1 cellular context compared by ENCODE assay signal in genomic region chr12:54379401-54380201, GRCh38.
TF ChIP-seq lines count a peak whose summit lies in the region.

No MANE protein-coding gene starts in this region.

TF ChIP-seq in HepG2, 621 proteins besides CTCF, POLR2A, EP300 and RAD21 (continued from another document and continues in another):
- TF ChIP-seq TFDP2 (CRISPR knock-in tag; IDR thresholded peaks at IDR 0.05): peak; percentile 39
- TF ChIP-seq PITX1 (CRISPR knock-in tag; IDR thresholded peaks at IDR 0.05): 0 out of 2 replicates have a peak, but pooled peaks have one; percentile 60
- no peak; the same call in 1 of the 2 replicates for TF ChIP-seq CHD4 (IDR thresholded peaks at IDR 0.05; ENCODE audit: borderline replicate concordance, low read length)
- TF ChIP-seq ZBTB39 (CRISPR knock-in tag; IDR thresholded peaks at IDR 0.05): no peak
- no peak for TF ChIP-seq ZNF18 (CRISPR knock-in tag; IDR thresholded peaks at IDR 0.05; ENCODE audit: insufficient replicate concordance)
- no peak for TF ChIP-seq PHF20 (CRISPR knock-in tag; IDR thresholded peaks at IDR 0.05)
- TF ChIP-seq EZH2 (conservative IDR thresholded peaks at IDR 0.05; ENCODE audit: low read depth, low read length): no peak
- no peak for TF ChIP-seq DNMT1 (CRISPR knock-in tag; IDR thresholded peaks at IDR 0.05)
- no peak for TF ChIP-seq KLF9 (CRISPR knock-in tag; IDR thresholded peaks at IDR 0.05; ENCODE audit: low read depth)
- no peak for TF ChIP-seq IRX3 (CRISPR knock-in tag; IDR thresholded peaks at IDR 0.05; ENCODE audit: borderline replicate concordance, low read depth)
- TF ChIP-seq ZNF335 (CRISPR knock-in tag; IDR thresholded peaks at IDR 0.05): no peak
- peak; percentile 77; the same call in 1 of the 2 replicates for TF ChIP-seq KDM3A (CRISPR knock-in tag; IDR thresholded peaks at IDR 0.05; ENCODE audit: low read depth)
- TF ChIP-seq TBX2 (CRISPR knock-in tag; IDR thresholded peaks at IDR 0.05; ENCODE audit: borderline replicate concordance): no peak
- TF ChIP-seq HCFC1 (IDR thresholded peaks at IDR 0.05; ENCODE audit: low read depth, low read length): 0 out of 2 replicates have a peak, but pooled peaks have one; percentile 29
- TF ChIP-seq PAWR (CRISPR knock-in tag; IDR thresholded peaks at IDR 0.05; ENCODE audit: borderline replicate concordance): no peak
- TF ChIP-seq ZBTB26 (CRISPR knock-in tag; IDR thresholded peaks at IDR 0.05; ENCODE audit: borderline replicate concordance): no peak
- TF ChIP-seq CREB3 (CRISPR knock-in tag; IDR thresholded peaks at IDR 0.05): no peak
- no peak for TF ChIP-seq NCOR1 (IDR thresholded peaks at IDR 0.05; ENCODE audit: borderline replicate concordance, low read length)
- TF ChIP-seq MXI1 (IDR thresholded peaks at IDR 0.05; ENCODE audit: borderline replicate concordance, low read depth, low read length): 0 out of 3 replicates have a peak, but pooled peaks have one; percentile 21
- no peak for TF ChIP-seq SPEN (CRISPR knock-in tag; IDR thresholded peaks at IDR 0.05; ENCODE audit: low read depth)
- no peak for TF ChIP-seq ATAD3A (CRISPR knock-in tag; IDR thresholded peaks at IDR 0.05)
- TF ChIP-seq ZNF687 (CRISPR knock-in tag; IDR thresholded peaks at IDR 0.05): peak; percentile 64
- peak; percentile 68; the same call in 1 of the 2 replicates for TF ChIP-seq HMGXB3 (CRISPR knock-in tag; IDR thresholded peaks at IDR 0.05; ENCODE audit: borderline replicate concordance)
- TF ChIP-seq ZSCAN25 (CRISPR knock-in tag; IDR thresholded peaks at IDR 0.05): peak; percentile 43; the same call in 1 of the 2 replicates
- no peak for TF ChIP-seq TBP (CRISPR knock-in tag; IDR thresholded peaks at IDR 0.05)
- TF ChIP-seq SAP130 (CRISPR knock-in tag; IDR thresholded peaks at IDR 0.05; ENCODE audit: low read depth): peak; percentile 43; the same call in 1 of the 2 replicates
- TF ChIP-seq THAP9 (CRISPR knock-in tag; IDR thresholded peaks at IDR 0.05; ENCODE audit: borderline replicate concordance): no peak
- no peak for TF ChIP-seq ZNF180 (CRISPR knock-in tag; IDR thresholded peaks at IDR 0.05; ENCODE audit: borderline replicate concordance, low read depth)
- TF ChIP-seq CBX1 (IDR thresholded peaks at IDR 0.05; ENCODE audit: low read depth): no peak
- TF ChIP-seq ZNF354B (CRISPR knock-in tag; IDR thresholded peaks at IDR 0.05): no peak
- no peak for TF ChIP-seq MNT (IDR thresholded peaks at IDR 0.05)
- no peak for TF ChIP-seq ZNF10 (CRISPR knock-in tag; IDR thresholded peaks at IDR 0.05; ENCODE audit: borderline replicate concordance, low read depth)
- TF ChIP-seq ZUFSP (CRISPR knock-in tag; IDR thresholded peaks at IDR 0.05; ENCODE audit: borderline replicate concordance): no peak
